1 cellular context compared by ENCODE assay signal in genomic region chr1:38213720-38214367, GRCh38.
TF ChIP-seq lines count a peak whose summit lies in the region.

No MANE protein-coding gene starts in this region.

TF ChIP-seq in HepG2, 621 proteins besides CTCF, POLR2A, EP300 and RAD21 (continued from another document):
- TF ChIP-seq DRAP1 (CRISPR knock-in tag; IDR thresholded peaks at IDR 0.05) (no peak), NFKBIZ (CRISPR knock-in tag; IDR thresholded peaks at IDR 0.05) (no peak), ZBTB33 (CRISPR knock-in tag; IDR thresholded peaks at IDR 0.05) (no peak), ZNF772 (CRISPR knock-in tag; IDR thresholded peaks at IDR 0.05) (no peak), ZSCAN29 (CRISPR knock-in tag; conservative IDR thresholded peaks at IDR 0.05) (no peak), HNRNPLL (IDR thresholded peaks at IDR 0.05; ENCODE audit: low read depth, low read length, poor library complexity, severe bottlenecking) (no peak), SAP130 (CRISPR knock-in tag; IDR thresholded peaks at IDR 0.05; ENCODE audit: low read depth) (no peak), BATF2 (CRISPR knock-in tag; IDR thresholded peaks at IDR 0.05) (no peak), ZNF766 (CRISPR knock-in tag; IDR thresholded peaks at IDR 0.05; ENCODE audit: borderline replicate concordance) (no peak), CHD4 (IDR thresholded peaks at IDR 0.05; ENCODE audit: borderline replicate concordance, low read length) (no peak), BORCS8-MEF2B (CRISPR knock-in tag; IDR thresholded peaks at IDR 0.05) (no peak), RORA (CRISPR knock-in tag; IDR thresholded peaks at IDR 0.05) (no peak), XRCC5 (optimal IDR thresholded peaks at IDR 0.05; ENCODE audit: low read length) (no peak), ZNF335 (CRISPR knock-in tag; IDR thresholded peaks at IDR 0.05) (no peak), ZNF274 (CRISPR knock-in tag; IDR thresholded peaks at IDR 0.05) (no peak)
